In genomic region chrX:3143043-3143799, GRCh38 we compare ENCODE assay signal across 11 cellular contexts.
A peak's percentile ranks its signal among the peaks of the same experiment; 100 is the strongest.
DNase-seq lines count a peak whose midpoint lies in the region; ATAC-seq, FAIRE-seq and TF ChIP-seq lines count a peak whose summit lies in the region.
"Had no signal": no experiment of that assay in that cellular context is flagged by ENCODE, and none has a peak within 500 bp of the region (broad histone marks: within the 10 kb centered on the region; RNA-seq: fewer than 3 reads in every experiment).

No MANE protein-coding gene starts in this region.

- no peak for TF ChIP-seq CTCF in HepG2 (CRISPR knock-in tag; IDR thresholded peaks at IDR 0.05)
- TF ChIP-seq CTCF in right lobe of liver (IDR thresholded peaks at IDR 0.05): no peak
- TF ChIP-seq CTCF in activated CD8-positive, alpha-beta T cell treated with anti-CD3 and anti-CD28 coated beads for 36 hours (IDR thresholded peaks at IDR 0.05): no peak

- no peaks in the 10 kb centered on the region for H3K4me1 ChIP-seq in HepG2 (ENCODE audit: insufficient read depth, low read length)
- no peaks in the 10 kb centered on the region for H3K4me1 ChIP-seq in right lobe of liver
- H3K4me1 ChIP-seq: esophagus squamous epithelium had no signal

- peak overlapping the region; percentile 78 for H3K27ac Mint-ChIP-seq in activated CD8-positive, alpha-beta T cell treated with anti-CD3 and anti-CD28 coated beads for 36 hours
- peak overlapping the region; percentile 86 for H3K27ac Mint-ChIP-seq in stimulated activated naive CD8-positive, alpha-beta T cell treated with anti-CD3 and anti-CD28 coated beads, Interleukin-15, Interleukin-2, amounts not matched to agents 100 ng/mL and 50 ng/mL, for 24 hours

- H3K4me3 ChIP-seq in HepG2 (replicated peaks in 1 of 3; ENCODE audit: insufficient read depth in 1 of 3, low read depth in 2 of 3, low read length in 3 of 3): no peak overlapping the region
- no peak overlapping the region for H3K4me3 ChIP-seq in right lobe of liver
- H3K4me3 ChIP-seq in Jurkat, Clone E6-1 (ENCODE audit: low read length): no peak overlapping the region

- H3K27ac ChIP-seq in HepG2 (ENCODE audit: extremely low read length, insufficient read depth, low read length) (no peak overlapping the region), right lobe of liver (no peak overlapping the region)
- H3K27ac ChIP-seq: esophagus squamous epithelium had no signal

- CTCF ChIA-PET in HepG2 (lab: Yijun Ruan, JAX; ENCODE audit: low intra/inter-chr PET ratio, low total read pairs): no interaction called here
- CTCF ChIA-PET in activated CD8-positive, alpha-beta T cell treated with anti-CD3 and anti-CD28 coated beads for 36 hours (lab: Charles Lee): no interaction called here

- no peak for TF ChIP-seq RAD21 in HepG2 (CRISPR knock-in tag; IDR thresholded peaks at IDR 0.05)

- H3K27me3 ChIP-seq in HepG2 (ENCODE audit: control insufficient read depth in 1 of 2, insufficient read depth in 2 of 2, low read length in 2 of 2): no peaks in the 10 kb centered on the region; a peak in 1 of 5 replicates
- no peaks in the 10 kb centered on the region for H3K27me3 ChIP-seq in right lobe of liver
- H3K27me3 ChIP-seq: esophagus squamous epithelium had no signal

- intact Hi-C loops in HepG2 (cut with micrococcal nuclease; ENCODE audit: unreplicated experiment) (no loop called here), right lobe of liver (cut with DNase I) (no loop called here)
- intact Hi-C loops in activated CD8-positive, alpha-beta T cell treated with anti-CD3 and anti-CD28 coated beads for 36 hours (cut with micrococcal nuclease): no loop called here

- DNase-seq in HepG2 (ENCODE audit: low spot score) (peak; percentile 0), right lobe of liver (no peak), NCI-H524 treated with DMSO at 0.1 percent for 48 hours (lab: John Stamatoyannopoulos, UW) (no peak), C1 segment of cervical spinal cord (lab: John Stamatoyannopoulos, UW) (no peak)
- peak; percentile 28 for DNase-seq in Jurkat, Clone E6-1 (ENCODE audit: low read depth, low spot score)
- DNase-seq in activated CD8-positive, alpha-beta T cell treated with anti-CD3 and anti-CD28 coated beads for 36 hours: peak; percentile 4
- DNase-seq: COR-L47, esophagus squamous epithelium, NCI-H1930 had no signal

- peaks cover 14% of the 10 kb centered on the region for H3K9me3 Mint-ChIP-seq in activated CD8-positive, alpha-beta T cell treated with anti-CD3 and anti-CD28 coated beads for 36 hours
- peaks cover 25% of the 10 kb centered on the region for H3K9me3 Mint-ChIP-seq in stimulated activated naive CD8-positive, alpha-beta T cell treated with anti-CD3 and anti-CD28 coated beads, Interleukin-15, Interleukin-2, amounts not matched to agents 100 ng/mL and 50 ng/mL, for 24 hours

- H3K36me3 Mint-ChIP-seq in activated CD8-positive, alpha-beta T cell treated with anti-CD3 and anti-CD28 coated beads for 36 hours (ENCODE audit: low read depth): peaks cover 13% of the 10 kb centered on the region
- H3K36me3 Mint-ChIP-seq in stimulated activated naive CD8-positive, alpha-beta T cell treated with anti-CD3 and anti-CD28 coated beads, Interleukin-15, Interleukin-2, amounts not matched to agents 100 ng/mL and 50 ng/mL, for 24 hours (ENCODE audit: low read depth): peaks cover 11% of the 10 kb centered on the region

- TF ChIP-seq POLR2A in HepG2 (IDR thresholded peaks at IDR 0.05; ENCODE audit: insufficient read depth in 1 of 2, low read depth in 2 of 2, low read length in 2 of 2) (no peak), right lobe of liver (IDR thresholded peaks at IDR 0.05) (no peak)

- H2AFZ ChIP-seq in HepG2 (ENCODE audit: low read length): peak overlapping the region; percentile 72

- FAIRE-seq in HepG2 (lab: Jason Lieb, UNC): no peak

- in situ Hi-C loops in HepG2 (cut with HindIII; ENCODE audit: extremely low pct_ligation_motif_present, low pct_unique_long_range_greater_than_20kb): no loop called here

- H3K27me3 Mint-ChIP-seq in activated CD8-positive, alpha-beta T cell treated with anti-CD3 and anti-CD28 coated beads for 36 hours: no peaks in the 10 kb centered on the region
- H3K27me3 Mint-ChIP-seq in stimulated activated naive CD8-positive, alpha-beta T cell treated with anti-CD3 and anti-CD28 coated beads, Interleukin-15, Interleukin-2, amounts not matched to agents 100 ng/mL and 50 ng/mL, for 24 hours: peaks cover 14% of the 10 kb centered on the region

- TF ChIP-seq EP300 in HepG2 (IDR thresholded peaks at IDR 0.05; ENCODE audit: low read depth in 2 of 2, low read length in 2 of 2) (no peak), HepG2 (CRISPR knock-in tag; IDR thresholded peaks at IDR 0.05; ENCODE audit: borderline replicate concordance) (no peak)

- POLR2A ChIA-PET in HepG2 (lab: Yijun Ruan, JAX): no interaction called here
- POLR2A ChIA-PET in activated CD8-positive, alpha-beta T cell treated with anti-CD3 and anti-CD28 coated beads for 36 hours (lab: Charles Lee): no interaction called here

- no peaks in the 10 kb centered on the region for H3K36me3 ChIP-seq in HepG2 (replicated peaks in 1 of 2; ENCODE audit: control insufficient read depth in 1 of 2, insufficient read depth in 2 of 2, low read length in 2 of 2)
- no peaks in the 10 kb centered on the region for H3K36me3 ChIP-seq in right lobe of liver
- H3K36me3 ChIP-seq: esophagus squamous epithelium had no signal

- H3K9me3 ChIP-seq in HepG2 (ENCODE audit: low read length) (peaks cover 12% of the 10 kb centered on the region), right lobe of liver (no peaks in the 10 kb centered on the region)
- H3K9me3 ChIP-seq: esophagus squamous epithelium had no signal

- no peaks in the 10 kb centered on the region for H3K79me2 ChIP-seq in HepG2 (ENCODE audit: insufficient read depth, low read length)

- no peak overlapping the region for H3K9ac ChIP-seq in HepG2 (ENCODE audit: insufficient read depth, low read depth, low read length)

- H3K4me1 Mint-ChIP-seq in activated CD8-positive, alpha-beta T cell treated with anti-CD3 and anti-CD28 coated beads for 36 hours (ENCODE audit: low read depth): peaks cover 18% of the 10 kb centered on the region
- peaks cover 17% of the 10 kb centered on the region for H3K4me1 Mint-ChIP-seq in stimulated activated naive CD8-positive, alpha-beta T cell treated with anti-CD3 and anti-CD28 coated beads, Interleukin-15, Interleukin-2, amounts not matched to agents 100 ng/mL and 50 ng/mL, for 24 hours (ENCODE audit: low read depth)

- H3K4me3 Mint-ChIP-seq in activated CD8-positive, alpha-beta T cell treated with anti-CD3 and anti-CD28 coated beads for 36 hours: peak overlapping the region; percentile 53
- peak overlapping the region; percentile 63 for H3K4me3 Mint-ChIP-seq in stimulated activated naive CD8-positive, alpha-beta T cell treated with anti-CD3 and anti-CD28 coated beads, Interleukin-15, Interleukin-2, amounts not matched to agents 100 ng/mL and 50 ng/mL, for 24 hours

- BruUV-seq in HepG2 (replicated peaks; lab: Mats Ljungman, UMichigan): no TSS peak

- no peaks in the 10 kb centered on the region for H4K20me1 ChIP-seq in HepG2 (ENCODE audit: insufficient read depth, low read length)

- 0 out of 2 replicates have a peak overlapping the region, but pooled peaks have one; percentile 7 for H3K4me2 ChIP-seq in HepG2 (ENCODE audit: low read depth, low read length)

- WGBS in HepG2 (ENCODE audit: low lambda C conversion rate): 2% methylated on average over 4 of the region's 4 CpGs
- 40% methylated on average over 4 of the region's 4 CpGs for WGBS in right lobe of liver (ENCODE audit: insufficient coverage, low coverage, low lambda C conversion rate, missing lambda C conversion rate)

- ATAC-seq in HepG2 (peak; percentile 44), right lobe of liver (no peak), HG02870 (IDR thresholded peaks at IDR 0.05; ENCODE audit: unreplicated experiment) (no peak)
- ATAC-seq in activated CD8-positive, alpha-beta T cell treated with anti-CD3 and anti-CD28 coated beads for 36 hours: peak; percentile 86

TF ChIP-seq in HepG2, 621 proteins besides CTCF, POLR2A, EP300 and RAD21 (continues in another document):
- TF ChIP-seq EHMT2 (IDR thresholded peaks at IDR 0.05; ENCODE audit: borderline replicate concordance, low read depth, low read length): no peak
- peak; percentile 48 for TF ChIP-seq GABPA (IDR thresholded peaks at IDR 0.05; ENCODE audit: low read depth, low read length)
- peak; percentile 84 for TF ChIP-seq GABPA (CRISPR knock-in tag; IDR thresholded peaks at IDR 0.05; ENCODE audit: low read depth)
- peak; percentile 67 for TF ChIP-seq GABPB1 (CRISPR knock-in tag; IDR thresholded peaks at IDR 0.05)
- no peak for TF ChIP-seq NCOA5 (CRISPR knock-in tag; IDR thresholded peaks at IDR 0.05)
- 0 out of 2 replicates have a peak, but pooled peaks have one; percentile 21 for TF ChIP-seq ELF1 (CRISPR knock-in tag; IDR thresholded peaks at IDR 0.05)
- TF ChIP-seq NRL (CRISPR knock-in tag; IDR thresholded peaks at IDR 0.05; ENCODE audit: borderline replicate concordance): no peak
- no peak for TF ChIP-seq KDM3A (CRISPR knock-in tag; IDR thresholded peaks at IDR 0.05; ENCODE audit: low read depth)
- no peak for TF ChIP-seq ZNF256 (CRISPR knock-in tag; conservative IDR thresholded peaks at IDR 0.05)
- no peak for TF ChIP-seq DMAP1 (CRISPR knock-in tag; IDR thresholded peaks at IDR 0.05)
- TF ChIP-seq ZNF567 (CRISPR knock-in tag; IDR thresholded peaks at IDR 0.05; ENCODE audit: borderline replicate concordance): no peak
- TF ChIP-seq ZSCAN31 (CRISPR knock-in tag; IDR thresholded peaks at IDR 0.05; ENCODE audit: low read depth): no peak
- TF ChIP-seq THAP7 (CRISPR knock-in tag; IDR thresholded peaks at IDR 0.05): 0 out of 2 replicates have a peak, but pooled peaks have one; percentile 38
- TF ChIP-seq ZNF207 (IDR thresholded peaks at IDR 0.05; ENCODE audit: borderline replicate concordance): no peak
- no peak for TF ChIP-seq ZNF317 (CRISPR knock-in tag; IDR thresholded peaks at IDR 0.05)
- TF ChIP-seq NCOR1 (IDR thresholded peaks at IDR 0.05; ENCODE audit: borderline replicate concordance, low read length): no peak
- TF ChIP-seq SMAD3 (CRISPR knock-in tag; IDR thresholded peaks at IDR 0.05): no peak

Comparison
In these comparisons a context has a peak if more than half of its experiments do, and no peak if none do; other contexts are left out.
1. ATAC-seq: peak in HepG2 (single experiment) and activated CD8-positive, alpha-beta T cell treated with anti-CD3 and anti-CD28 coated beads for 36 hours (single experiment); none in right lobe of liver (0 of 4) and HG02870 (single experiment).
2. DNase-seq: peak in HepG2 (single experiment), Jurkat, Clone E6-1 (single experiment) and activated CD8-positive, alpha-beta T cell treated with anti-CD3 and anti-CD28 coated beads for 36 hours (single experiment); none in right lobe of liver (0 of 3), NCI-H524 treated with DMSO at 0.1 percent for 48 hours (single experiment) and C1 segment of cervical spinal cord (0 of 14).